Comparison of ENCODE assay signal across 17 cellular contexts in the genomic region with DNA sequence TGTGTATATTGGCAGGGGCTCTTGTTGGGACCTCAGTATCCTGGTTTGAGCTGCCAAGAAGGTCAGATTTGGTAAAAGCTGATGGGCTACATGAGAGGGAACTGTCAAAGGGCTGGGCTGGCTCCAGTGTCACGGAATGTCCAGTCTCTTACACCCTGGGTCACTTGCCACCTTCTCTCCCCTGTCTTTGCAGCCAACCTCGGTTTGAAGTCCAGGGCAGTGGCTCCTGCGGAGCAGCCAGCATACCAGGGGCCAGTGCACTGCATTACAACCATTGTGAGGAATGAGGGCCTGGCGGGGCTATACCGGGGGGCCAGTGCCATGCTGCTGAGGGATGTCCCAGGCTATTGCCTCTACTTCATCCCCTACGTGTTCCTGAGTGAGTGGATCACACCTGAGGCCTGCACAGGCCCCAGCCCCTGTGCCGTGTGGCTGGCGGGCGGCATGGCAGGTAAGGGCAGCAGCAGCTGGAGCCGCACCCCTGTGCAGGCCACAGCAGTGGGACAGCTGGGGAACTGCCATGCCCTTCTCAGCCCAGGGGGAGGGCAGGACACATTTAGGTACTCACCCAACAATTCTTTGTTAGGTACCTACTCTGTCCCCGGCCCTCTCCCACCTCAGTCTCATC. TPM values are rescaled to one million over a fixed set of nuclear protein-coding genes. Genes with fewer than 3 reads are reported as not detected.
A peak's percentile ranks its signal among the peaks of the same experiment; 100 is the strongest.
DNase-seq lines count a peak whose midpoint lies in the region; ATAC-seq, FAIRE-seq and TF ChIP-seq lines count a peak whose summit lies in the region.
"Had no signal": no experiment of that assay in that cellular context is flagged by ENCODE, and none has a peak within 500 bp of the region (broad histone marks: within the 10 kb centered on the region; RNA-seq: fewer than 3 reads in every experiment).

No MANE protein-coding gene starts in this region.

- ATAC-seq in Right ventricle myocardium inferior (no peak), left lobe of liver (peak; percentile 70), gastrocnemius medialis (peak; percentile 23 to 33), GM21737 (IDR thresholded peaks at IDR 0.05; ENCODE audit: unreplicated experiment) (no peak)
- ATAC-seq: GM12878 had no signal

- H3K27me3 ChIP-seq in left ventricle myocardium inferior (ENCODE audit: low read depth) (peaks cover 3% of the 10 kb centered on the region), gastrocnemius medialis (no peaks in the 10 kb centered on the region)

- no peak for FAIRE-seq in H54 (lab: Jason Lieb, UNC)
- FAIRE-seq: GM12878, GM18507, H1 had no signal

- H3K4me1 ChIP-seq in left ventricle myocardium inferior, result no peaks in the 10 kb centered on the region
- no peaks in the 10 kb centered on the region for H3K4me1 ChIP-seq in gastrocnemius medialis

- H3K36me3 ChIP-seq in left ventricle myocardium inferior, result no peaks in the 10 kb centered on the region
- no peaks in the 10 kb centered on the region for H3K36me3 ChIP-seq in gastrocnemius medialis
- H3K36me3 ChIP-seq: BLaER1 treated with 17β-estradiol and CSF1 and Interleukin-3, amounts not matched to agents 10 nM and 100 nM had no signal

- intact Hi-C loops in Right ventricle myocardium inferior (cut with DNase I) (no loop called here), left ventricle myocardium inferior (cut with micrococcal nuclease) (no loop called here), gastrocnemius medialis (cut with DNase I; ENCODE audit: low total_unique reads) (no loop called here), lower leg skin (cut with DNase I; ENCODE audit: low total_unique reads) (no loop called here)

- WGBS in lower leg skin, 2 donors, result 81 to 92% methylated on average over 11 of the region's 11 CpGs

- H3K27ac ChIP-seq in left ventricle myocardium inferior (replicated peaks) (no peak overlapping the region), gastrocnemius medialis (no peak overlapping the region)
- H3K27ac ChIP-seq: 22Rv1; BLaER1 treated with 17β-estradiol and CSF1 and Interleukin-3, amounts not matched to agents 10 nM and 100 nM had no signal

- TF ChIP-seq CTCF in left ventricle myocardium inferior (IDR thresholded peaks at IDR 0.05; ENCODE audit: borderline replicate concordance) (no peak), gastrocnemius medialis (IDR thresholded peaks at IDR 0.05 in 4 of 5, conservative IDR thresholded peaks at IDR 0.05 in 1 of 5) (no peak), lower leg skin (IDR thresholded peaks at IDR 0.05) (no peak)

- in situ Hi-C loops in gastrocnemius medialis (cut with MboI; ENCODE audit: low sequenced_read_pairs in 4 of 4), result no loop called here

- TF ChIP-seq POLR2A in gastrocnemius medialis (IDR thresholded peaks at IDR 0.05) (no peak), H54 (IDR thresholded peaks at IDR 0.05; ENCODE audit: low read depth, low read length) (no peak), lower leg skin (IDR thresholded peaks at IDR 0.05) (no peak)

- H3K9me3 ChIP-seq in left ventricle myocardium inferior (replicated peaks), result no peaks in the 10 kb centered on the region
- no peaks in the 10 kb centered on the region for H3K9me3 ChIP-seq in gastrocnemius medialis
- H3K9me3 ChIP-seq: BLaER1 treated with 17β-estradiol and CSF1 and Interleukin-3, amounts not matched to agents 10 nM and 100 nM had no signal

- DNase-seq in Right ventricle myocardium inferior (ENCODE audit: missing footprints), result peak; percentile 16
- DNase-seq in left ventricle myocardium inferior, result no peak
- DNase-seq in left lobe of liver (ENCODE audit: low spot score), result no peak
- no peak for DNase-seq in gastrocnemius medialis
- DNase-seq in H54 (ENCODE audit: insufficient read length, low spot score), result no peak
- DNase-seq in lower leg skin (ENCODE audit: low spot score in 2 of 2), result no peak
- DNase-seq: CD4-positive, CD25-positive, alpha-beta regulatory T cell; DMS53; HCEC 1CT; HFFc6 had no signal

- H3K4me3 ChIP-seq in left ventricle myocardium inferior (no peak overlapping the region), gastrocnemius medialis (no peak overlapping the region), lower leg skin (ENCODE audit: low read depth, poor library complexity, severe bottlenecking) (no peak overlapping the region)
- H3K4me3 ChIP-seq: BLaER1 treated with 17β-estradiol and CSF1 and Interleukin-3, amounts not matched to agents 10 nM and 100 nM; GM12878 had no signal

RNA-seq across cellular contexts. Expression of gene IL9, which starts 24.3 kb away (rescaled TPM):
- total RNA-seq in Right ventricle myocardium inferior (not detected), left ventricle myocardium inferior (not detected), left lobe of liver (not detected), gastrocnemius medialis (not detected), lower leg skin (not detected)
- total RNA-seq: CD4-positive, CD25-positive, alpha-beta regulatory T cell; GM12878; H1; HFFc6; HT1080 had no signal

RNA-seq across cellular contexts. Expression of gene SLC25A48, which starts 36.9 kb away (rescaled TPM):
- total RNA-seq in Right ventricle myocardium inferior (not detected), left ventricle myocardium inferior (not detected), left lobe of liver (5.8 TPM), gastrocnemius medialis (1 to 10 TPM in 3 of 4 donors, under 1 TPM in 1; 0.56 to 5.2 (median 2.4) TPM), lower leg skin (1 to 10 TPM in 3 of 4 donors, under 1 TPM in 1; 0.80 to 7.6 (median 1.7) TPM)
- total RNA-seq: CD4-positive, CD25-positive, alpha-beta regulatory T cell; HFFc6 had no signal

Comparison
In these comparisons a context has a peak if more than half of its experiments do, and no peak if none do; other contexts are left out.
1. ATAC-seq: peak in left lobe of liver (single experiment) and gastrocnemius medialis (2 of 2); none in Right ventricle myocardium inferior (single experiment) and GM21737 (single experiment).